In genomic region chrX:31063114-31063513, GRCh38 we compare ENCODE assay signal across 23 cellular contexts. TPM values are rescaled to one million over a fixed set of nuclear protein-coding genes. Genes with fewer than 3 reads are reported as not detected.
"Had no signal": no experiment of that assay in that cellular context is flagged by ENCODE, and none has a peak within 500 bp of the region (broad histone marks: within the 10 kb centered on the region; RNA-seq: fewer than 3 reads in every experiment).

No MANE protein-coding gene starts in this region.

- H3K36me3 Mint-ChIP-seq: activated CD8-positive, alpha-beta memory T cell treated with anti-CD3 and anti-CD28 coated beads, Interleukin-2, amount 10 ng/mL, durations not matched to agents 7 days and 5 days; activated naive CD8-positive, alpha-beta T cell treated with anti-CD3 and anti-CD28 coated beads, Interleukin-2, amount 10 ng/mL, durations not matched to agents 7 days and 5 days had no signal

- ATAC-seq: activated CD8-positive, alpha-beta memory T cell treated with anti-CD3 and anti-CD28 coated beads, Interleukin-2, amount 10 ng/mL, durations not matched to agents 7 days and 5 days; body of pancreas had no signal

- H3K4me3 Mint-ChIP-seq: activated CD8-positive, alpha-beta memory T cell treated with anti-CD3 and anti-CD28 coated beads, Interleukin-2, amount 10 ng/mL, durations not matched to agents 7 days and 5 days; activated naive CD8-positive, alpha-beta T cell treated with anti-CD3 and anti-CD28 coated beads, Interleukin-2, amount 10 ng/mL, durations not matched to agents 7 days and 5 days; activated T-cell treated with anti-CD3 and anti-CD28 coated beads, Interleukin-2, amount 50 U/mL, for 24 hours had no signal

- H3K27ac Mint-ChIP-seq: activated CD8-positive, alpha-beta memory T cell treated with anti-CD3 and anti-CD28 coated beads, Interleukin-2, amount 10 ng/mL, durations not matched to agents 7 days and 5 days; activated naive CD8-positive, alpha-beta T cell treated with anti-CD3 and anti-CD28 coated beads, Interleukin-2, amount 10 ng/mL, durations not matched to agents 7 days and 5 days; activated T-cell treated with anti-CD3 and anti-CD28 coated beads, Interleukin-2, amount 50 U/mL, for 24 hours had no signal

- H3K4me1 Mint-ChIP-seq: activated naive CD8-positive, alpha-beta T cell treated with anti-CD3 and anti-CD28 coated beads, Interleukin-2, amount 10 ng/mL, durations not matched to agents 7 days and 5 days had no signal

- H3K27me3 Mint-ChIP-seq: activated CD8-positive, alpha-beta memory T cell treated with anti-CD3 and anti-CD28 coated beads, Interleukin-2, amount 10 ng/mL, durations not matched to agents 7 days and 5 days; activated naive CD8-positive, alpha-beta T cell treated with anti-CD3 and anti-CD28 coated beads, Interleukin-2, amount 10 ng/mL, durations not matched to agents 7 days and 5 days had no signal

- H3K4me3 ChIP-seq: body of pancreas had no signal

- H3K9me3 Mint-ChIP-seq: activated T-cell treated with anti-CD3 and anti-CD28 coated beads, Interleukin-2, amount 50 U/mL, for 24 hours had no signal

- DNase-seq: activated CD4-positive, alpha-beta T cell treated with anti-CD3 and anti-CD28 coated beads, Interleukin-2, amount 50 U/mL, for 48 hours; activated CD4-positive, CD25-positive, alpha-beta regulatory T cell; activated CD8-positive, alpha-beta memory T cell treated with anti-CD3 and anti-CD28 coated beads, Interleukin-2, amount 10 ng/mL, durations not matched to agents 7 days and 5 days; activated naive CD4-positive, alpha-beta T cell treated with anti-CD3 and anti-CD28 coated beads, Interleukin-2, amount 50 U/mL, for 16 hours; activated naive CD8-positive, alpha-beta T cell treated with anti-CD3 and anti-CD28 coated beads, Interleukin-2, amount 10 ng/mL, durations not matched to agents 7 days and 5 days; activated T-cell treated with anti-CD3 and anti-CD28 coated beads, Interleukin-2, amount 50 U/mL, for 24 hours; aorta; body of pancreas; central memory CD4-positive, alpha-beta T cell; NCI-H1092; NCI-H1417; NCI-H1930; NCI-H2171; NCI-H2227 treated with DMSO at 0.1 percent for 48 hours; NCI-H446 treated with DMSO at 0.1 percent for 48 hours; NCI-H526 treated with DMSO at 0.1 percent for 48 hours; NCI-H82; SIG-M5 had no signal

RNA-seq across cellular contexts. Expression of gene FTHL17, which starts 8.7 kb away (rescaled TPM):
- total RNA-seq: activated CD8-positive, alpha-beta memory T cell treated with anti-CD3 and anti-CD28 coated beads, Interleukin-2, amount 10 ng/mL, durations not matched to agents 7 days and 5 days; activated naive CD8-positive, alpha-beta T cell treated with anti-CD3 and anti-CD28 coated beads, Interleukin-2, amount 10 ng/mL, durations not matched to agents 7 days and 5 days; aorta; body of pancreas; bronchial epithelial cell; chondrocyte; MCF 10A; OCI-LY7; RPMI7951 had no signal
